In genomic region chr4:102761478-102761790, GRCh38 we compare ENCODE assay signal across 8 cellular contexts. TPM values are rescaled to one million over a fixed set of nuclear protein-coding genes. Genes with fewer than 3 reads are reported as not detected.
DNase-seq lines count a peak whose midpoint lies in the region; ATAC-seq and TF ChIP-seq lines count a peak whose summit lies in the region.

No MANE protein-coding gene starts in this region.

- no peaks in the 10 kb centered on the region for H3K27me3 Mint-ChIP-seq in CD4-positive, alpha-beta T cell
- peaks cover 7% of the 10 kb centered on the region for H3K27me3 Mint-ChIP-seq in brain

- no peak for ATAC-seq in CD4-positive, alpha-beta T cell (ENCODE audit: poor library complexity)
- peak; percentile 4 for ATAC-seq in HG03457 (IDR thresholded peaks at IDR 0.05; ENCODE audit: unreplicated experiment)

- no peaks in the 10 kb centered on the region for H3K27me3 ChIP-seq in CD4-positive, alpha-beta T cell (ENCODE audit: control insufficient read depth, insufficient read depth, low read length)
- H3K27me3 ChIP-seq in liver (ENCODE audit: control insufficient read depth in 4 of 4, insufficient read depth in 4 of 4, low read length in 3 of 4) (no peaks in the 10 kb centered on the region), tibial artery (no peaks in the 10 kb centered on the region)

- H3K4me1 Mint-ChIP-seq in CD4-positive, alpha-beta T cell (ENCODE audit: low read depth), result peaks cover 43% of the 10 kb centered on the region
- peaks cover 41% of the 10 kb centered on the region for H3K4me1 Mint-ChIP-seq in brain

- DNase-seq in CD4-positive, alpha-beta T cell, result peak in 1 of 10 experiments; percentile 4
- DNase-seq in tibial artery (no peak), SIG-M5 treated with dmso at 0.1 percent for 504 hours (lab: John Stamatoyannopoulos, UW; ENCODE audit: unreplicated experiment) (no peak), Ammon's horn (ENCODE audit: low spot score) (no peak), EL (no peak)

- H3K9me3 ChIP-seq in CD4-positive, alpha-beta T cell (ENCODE audit: control insufficient read depth, low read length), result no peaks in the 10 kb centered on the region
- H3K9me3 ChIP-seq in liver (ENCODE audit: control insufficient read depth in 4 of 4, low read length in 3 of 4) (no peaks in the 10 kb centered on the region), tibial artery (no peaks in the 10 kb centered on the region)

- peak overlapping the region; percentile 95 for H3K4me3 Mint-ChIP-seq in CD4-positive, alpha-beta T cell
- peak overlapping the region; percentile 95 to 99 (median 98) for H3K4me3 Mint-ChIP-seq in brain

- TF ChIP-seq CTCF in CD4-positive, alpha-beta T cell (IDR thresholded peaks at IDR 0.05), result no peak
- TF ChIP-seq CTCF in brain (conservative IDR thresholded peaks at IDR 0.05), result no peak
- TF ChIP-seq CTCF in liver (IDR thresholded peaks at IDR 0.05; ENCODE audit: low read depth, low read length, missing input control), result no peak
- no peak for TF ChIP-seq CTCF in tibial artery (IDR thresholded peaks at IDR 0.05)

- peak overlapping the region; percentile 67 for H3K27ac ChIP-seq in CD4-positive, alpha-beta T cell (ENCODE audit: low read depth, low read length)
- H3K27ac ChIP-seq in liver (ENCODE audit: low read depth in 1 of 2, low read length in 2 of 2) (no peak overlapping the region), tibial artery (peak overlapping the region; percentile 78)

- H3K27ac Mint-ChIP-seq in CD4-positive, alpha-beta T cell, result peak overlapping the region; percentile 88
- H3K27ac Mint-ChIP-seq in brain, result peak overlapping the region; percentile 87 to 95 (median 90)

- intact Hi-C loops in CD4-positive, alpha-beta T cell (cut with DNase I, micrococcal nuclease), result loop anchor here (2.0 to 5.0 kb wide), 4 partner anchors 65 to 261 kb away; partner anchors contain the start of genes CISD2 (in 2 of the 2) and UBE2D3 (in 1 of the 2)
- intact Hi-C loops in tibial artery (cut with DNase I; ENCODE audit: low total_unique reads), result loop anchor here (2.0 to 10.0 kb wide), 2 partner anchors 63 to 107 kb away; partner anchors contain the start of genes CISD2 and UBE2D3

- peaks cover 9% of the 10 kb centered on the region for H3K36me3 Mint-ChIP-seq in CD4-positive, alpha-beta T cell (ENCODE audit: low read depth)
- no peaks in the 10 kb centered on the region for H3K36me3 Mint-ChIP-seq in brain

- no peaks in the 10 kb centered on the region for H3K36me3 ChIP-seq in liver (ENCODE audit: control insufficient read depth in 4 of 4, insufficient read depth in 3 of 4, low read depth in 1 of 4, low read length in 3 of 4)
- no peaks in the 10 kb centered on the region for H3K36me3 ChIP-seq in tibial artery

- TF ChIP-seq RAD21 in liver (IDR thresholded peaks at IDR 0.05), result no peak

- no peaks in the 10 kb centered on the region for H3K9me3 Mint-ChIP-seq in CD4-positive, alpha-beta T cell
- H3K9me3 Mint-ChIP-seq in brain, result peaks cover 0 to 2% (median 0%) of the 10 kb centered on the region in 5 experiments

- CTCF ChIA-PET in CD4-positive, alpha-beta T cell (lab: Charles Lee), result interaction anchor here (1.0 to 1.7 kb wide), 3 partner anchors 11 to 141 kb away, joined by 3 to 4 read pairs (median 4); no protein-coding TSS in a partner anchor

- POLR2A ChIA-PET in CD4-positive, alpha-beta T cell (lab: Charles Lee), result interaction anchor here (1.0 to 2.5 kb wide), 21 partner anchors 10 to 417 kb away, joined by 3 to 109 read pairs (median 5); partner anchors contain the start of genes CISD2, NFKB1, SLC39A8 and SLC9B2

- peak overlapping the region; percentile 4 to 61 for H3K9ac ChIP-seq in liver (ENCODE audit: low read depth in 1 of 2, low read length in 2 of 2)

- H3K4me3 ChIP-seq in liver (ENCODE audit: low read depth in 1 of 3, low read length in 3 of 3), result peak overlapping the region; percentile 75 to 95 (median 89)
- H3K4me3 ChIP-seq in tibial artery, result peak overlapping the region; percentile 90 to 91

- peaks cover 3 to 27% (median 10%) of the 10 kb centered on the region in 4 donors for H3K4me1 ChIP-seq in liver (ENCODE audit: control insufficient read depth in 4 of 4, insufficient read depth in 4 of 4, low read length in 3 of 4)
- H3K4me1 ChIP-seq in tibial artery, result peaks cover 0 to 18% (median 8%) of the 10 kb centered on the region in 4 donors

- 9% methylated on average over 9 of the region's 9 CpGs for WGBS in liver

TF ChIP-seq in liver, 16 proteins besides CTCF, POLR2A, EP300 and RAD21:
- TF ChIP-seq FOXA2 (IDR thresholded peaks at IDR 0.05), result peak; percentile 16
- TF ChIP-seq NR2F2 (IDR thresholded peaks at IDR 0.05), result no peak

RNA-seq across cellular contexts. Expression of gene MANBA, which starts 0.7 kb away (rescaled TPM):
- 10 to 100 TPM; 16.9 to 18.2 TPM for total RNA-seq in CD4-positive, alpha-beta T cell
- 8.2 TPM for polyA plus RNA-seq in brain (ENCODE audit: insufficient read depth, low read depth, low replicate concordance)
- 10 to 100 TPM; 22.9 to 24.2 TPM for total RNA-seq in liver
- polyA plus RNA-seq in liver, result 1 to 10 TPM; 7.1 to 8.2 TPM

Comparison
In these comparisons a context has a peak if more than half of its experiments do, and no peak if none do; other contexts are left out.
1. H3K27ac ChIP-seq: peak in CD4-positive, alpha-beta T cell (single experiment) and tibial artery (2 of 2); none in liver (0 of 2).